1 cellular context compared by ENCODE assay signal in genomic region chr11:125070699-125071254, GRCh38.
TF ChIP-seq lines count a peak whose summit lies in the region.

No MANE protein-coding gene starts in this region.

TF ChIP-seq in K562, 482 proteins besides CTCF, POLR2A, EP300 and RAD21 (continued from another document and continues in another):
- TF ChIP-seq ZFP36 (IDR thresholded peaks at IDR 0.05; ENCODE audit: low read depth, low read length, partially characterized antibody) (peak; percentile 8), RNF2 (IDR thresholded peaks at IDR 0.05) (peak; percentile 84; the same call in 1 of the 2 replicates), SMAD4 (CRISPR knock-in tag; conservative IDR thresholded peaks at IDR 0.05) (peak; percentile 91), RCOR1 (IDR thresholded peaks at IDR 0.05; ENCODE audit: borderline replicate concordance in 1 of 2, low read depth in 2 of 2, low read length in 2 of 2) (peak in 1 of 2 experiments; percentile 24; a peak in 1 of 4 replicates), FIP1L1 (IDR thresholded peaks at IDR 0.05; ENCODE audit: low read depth, low read length, poor library complexity, severe bottlenecking) (no peak), PHF20 (IDR thresholded peaks at IDR 0.05; ENCODE audit: partially characterized antibody) (peak; percentile 57), DACH1 (IDR thresholded peaks at IDR 0.05; ENCODE audit: partially characterized antibody) (peak; percentile 71), MAZ (CRISPR knock-in tag; conservative IDR thresholded peaks at IDR 0.05 in 1 of 2, IDR thresholded peaks at IDR 0.05 in 1 of 2) (peak; percentile 53 to 74; a peak in 3 of 4 replicates), HIVEP1 (CRISPR knock-in tag; IDR thresholded peaks at IDR 0.05) (no peak), RBBP5 (IDR thresholded peaks at IDR 0.05; ENCODE audit: borderline replicate concordance, insufficient read depth, low read length, poor library complexity, severe bottlenecking) (peak; percentile 28), CCNT2 (IDR thresholded peaks at IDR 0.05; ENCODE audit: borderline replicate concordance, extremely low read depth, insufficient read length, low read depth, low read length) (peak; percentile 54), KDM4B (IDR thresholded peaks at IDR 0.05; ENCODE audit: borderline replicate concordance in 2 of 2, low read depth in 1 of 2) (no peak), BCLAF1 (IDR thresholded peaks at IDR 0.05; ENCODE audit: borderline replicate concordance in 1 of 2, control insufficient read depth in 1 of 2, low read depth in 2 of 2, low read length in 1 of 2) (no peak), GATAD2A (IDR thresholded peaks at IDR 0.05) (peak; percentile 40; the same call in 1 of the 2 replicates), NEUROD1 (IDR thresholded peaks at IDR 0.05; ENCODE audit: borderline replicate concordance, low read depth, low read length, partially characterized antibody) (peak; percentile 61), MITF (IDR thresholded peaks at IDR 0.05) (peak; percentile 95), ZNF311 (CRISPR knock-in tag; IDR thresholded peaks at IDR 0.05) (peak; percentile 15; the same call in 1 of the 2 replicates), SMARCA4 (IDR thresholded peaks at IDR 0.05) (peak; percentile 81), SMARCE1 (IDR thresholded peaks at IDR 0.05) (peak; percentile 76), ZNF197 (CRISPR knock-in tag; IDR thresholded peaks at IDR 0.05; ENCODE audit: low read depth) (0 out of 2 replicates have a peak, but pooled peaks have one; percentile 45), TOE1 (IDR thresholded peaks at IDR 0.05; ENCODE audit: borderline replicate concordance) (peak; percentile 88), TOE1 (CRISPR knock-in tag; IDR thresholded peaks at IDR 0.05; ENCODE audit: borderline replicate concordance, low read depth) (no peak), BHLHE40 (IDR thresholded peaks at IDR 0.05; ENCODE audit: low read length) (peak; percentile 78), TRIM28 (IDR thresholded peaks at IDR 0.05) (0 out of 2 replicates have a peak, but pooled peaks have one; percentile 41), NFIC (IDR thresholded peaks at IDR 0.05) (peak; percentile 15; the same call in 1 of the 2 replicates), KLF1 (tag; IDR thresholded peaks at IDR 0.05) (peak; percentile 37; the same call in 1 of the 2 replicates), GABPA (tag; conservative IDR thresholded peaks at IDR 0.05; ENCODE audit: low read depth) (peak; percentile 70), NR2C1 (IDR thresholded peaks at IDR 0.05) (peak; percentile 73), NR2C1 (tag; IDR thresholded peaks at IDR 0.05) (peak; percentile 87), KAT8 (IDR thresholded peaks at IDR 0.05; ENCODE audit: low read depth) (no peak), E4F1 (CRISPR knock-in tag; IDR thresholded peaks at IDR 0.05; ENCODE audit: borderline replicate concordance) (peak; percentile 49; the same call in 1 of the 2 replicates), ZNF239 (CRISPR knock-in tag; IDR thresholded peaks at IDR 0.05) (peak; percentile 12; the same call in 1 of the 2 replicates), ZFX (CRISPR knock-in tag; IDR thresholded peaks at IDR 0.05) (peak; percentile 81), ZNF589 (CRISPR knock-in tag; IDR thresholded peaks at IDR 0.05; ENCODE audit: low read depth) (0 out of 2 replicates have a peak, but pooled peaks have one; percentile 33), HCFC1 (IDR thresholded peaks at IDR 0.05; ENCODE audit: low read depth, low read length) (peak; percentile 20; the same call in 1 of the 2 replicates), ATF1 (CRISPR knock-in tag; IDR thresholded peaks at IDR 0.05) (no peak), ATF1 (tag; IDR thresholded peaks at IDR 0.05) (peak; percentile 46; the same call in 1 of the 2 replicates), MBD2 (IDR thresholded peaks at IDR 0.05; ENCODE audit: borderline replicate concordance, low read depth) (peak; percentile 23; the same call in 1 of the 2 replicates), CBFA2T2 (conservative IDR thresholded peaks at IDR 0.05) (peak; percentile 34; the same call in 1 of the 2 replicates), NCOA4 (IDR thresholded peaks at IDR 0.05; ENCODE audit: partially characterized antibody) (no peak), FOXA1 (IDR thresholded peaks at IDR 0.05; ENCODE audit: borderline replicate concordance) (no peak), PHB (CRISPR knock-in tag; IDR thresholded peaks at IDR 0.05) (no peak), ERF (CRISPR knock-in tag; IDR thresholded peaks at IDR 0.05) (peak; percentile 89), ZKSCAN1 (IDR thresholded peaks at IDR 0.05; ENCODE audit: low read depth, low read length) (0 out of 2 replicates have a peak, but pooled peaks have one; percentile 15), NR4A1 (CRISPR knock-in tag; IDR thresholded peaks at IDR 0.05) (no peak), NR4A1 (tag; IDR thresholded peaks at IDR 0.05) (peak; percentile 46), GATAD2B (IDR thresholded peaks at IDR 0.05; ENCODE audit: borderline replicate concordance) (peak; percentile 79), CXXC5 (CRISPR knock-in tag; IDR thresholded peaks at IDR 0.05) (peak; percentile 71), TEAD1 (CRISPR knock-in tag; IDR thresholded peaks at IDR 0.05) (peak in 1 of 2 experiments; percentile 54; a peak in 1 of 4 replicates), ZKSCAN8 (CRISPR knock-in tag; IDR thresholded peaks at IDR 0.05) (no peak), USF1 (CRISPR knock-in tag; IDR thresholded peaks at IDR 0.05) (0 out of 2 replicates have a peak, but pooled peaks have one; percentile 27)
- TF ChIP-seq, protein P1, sequence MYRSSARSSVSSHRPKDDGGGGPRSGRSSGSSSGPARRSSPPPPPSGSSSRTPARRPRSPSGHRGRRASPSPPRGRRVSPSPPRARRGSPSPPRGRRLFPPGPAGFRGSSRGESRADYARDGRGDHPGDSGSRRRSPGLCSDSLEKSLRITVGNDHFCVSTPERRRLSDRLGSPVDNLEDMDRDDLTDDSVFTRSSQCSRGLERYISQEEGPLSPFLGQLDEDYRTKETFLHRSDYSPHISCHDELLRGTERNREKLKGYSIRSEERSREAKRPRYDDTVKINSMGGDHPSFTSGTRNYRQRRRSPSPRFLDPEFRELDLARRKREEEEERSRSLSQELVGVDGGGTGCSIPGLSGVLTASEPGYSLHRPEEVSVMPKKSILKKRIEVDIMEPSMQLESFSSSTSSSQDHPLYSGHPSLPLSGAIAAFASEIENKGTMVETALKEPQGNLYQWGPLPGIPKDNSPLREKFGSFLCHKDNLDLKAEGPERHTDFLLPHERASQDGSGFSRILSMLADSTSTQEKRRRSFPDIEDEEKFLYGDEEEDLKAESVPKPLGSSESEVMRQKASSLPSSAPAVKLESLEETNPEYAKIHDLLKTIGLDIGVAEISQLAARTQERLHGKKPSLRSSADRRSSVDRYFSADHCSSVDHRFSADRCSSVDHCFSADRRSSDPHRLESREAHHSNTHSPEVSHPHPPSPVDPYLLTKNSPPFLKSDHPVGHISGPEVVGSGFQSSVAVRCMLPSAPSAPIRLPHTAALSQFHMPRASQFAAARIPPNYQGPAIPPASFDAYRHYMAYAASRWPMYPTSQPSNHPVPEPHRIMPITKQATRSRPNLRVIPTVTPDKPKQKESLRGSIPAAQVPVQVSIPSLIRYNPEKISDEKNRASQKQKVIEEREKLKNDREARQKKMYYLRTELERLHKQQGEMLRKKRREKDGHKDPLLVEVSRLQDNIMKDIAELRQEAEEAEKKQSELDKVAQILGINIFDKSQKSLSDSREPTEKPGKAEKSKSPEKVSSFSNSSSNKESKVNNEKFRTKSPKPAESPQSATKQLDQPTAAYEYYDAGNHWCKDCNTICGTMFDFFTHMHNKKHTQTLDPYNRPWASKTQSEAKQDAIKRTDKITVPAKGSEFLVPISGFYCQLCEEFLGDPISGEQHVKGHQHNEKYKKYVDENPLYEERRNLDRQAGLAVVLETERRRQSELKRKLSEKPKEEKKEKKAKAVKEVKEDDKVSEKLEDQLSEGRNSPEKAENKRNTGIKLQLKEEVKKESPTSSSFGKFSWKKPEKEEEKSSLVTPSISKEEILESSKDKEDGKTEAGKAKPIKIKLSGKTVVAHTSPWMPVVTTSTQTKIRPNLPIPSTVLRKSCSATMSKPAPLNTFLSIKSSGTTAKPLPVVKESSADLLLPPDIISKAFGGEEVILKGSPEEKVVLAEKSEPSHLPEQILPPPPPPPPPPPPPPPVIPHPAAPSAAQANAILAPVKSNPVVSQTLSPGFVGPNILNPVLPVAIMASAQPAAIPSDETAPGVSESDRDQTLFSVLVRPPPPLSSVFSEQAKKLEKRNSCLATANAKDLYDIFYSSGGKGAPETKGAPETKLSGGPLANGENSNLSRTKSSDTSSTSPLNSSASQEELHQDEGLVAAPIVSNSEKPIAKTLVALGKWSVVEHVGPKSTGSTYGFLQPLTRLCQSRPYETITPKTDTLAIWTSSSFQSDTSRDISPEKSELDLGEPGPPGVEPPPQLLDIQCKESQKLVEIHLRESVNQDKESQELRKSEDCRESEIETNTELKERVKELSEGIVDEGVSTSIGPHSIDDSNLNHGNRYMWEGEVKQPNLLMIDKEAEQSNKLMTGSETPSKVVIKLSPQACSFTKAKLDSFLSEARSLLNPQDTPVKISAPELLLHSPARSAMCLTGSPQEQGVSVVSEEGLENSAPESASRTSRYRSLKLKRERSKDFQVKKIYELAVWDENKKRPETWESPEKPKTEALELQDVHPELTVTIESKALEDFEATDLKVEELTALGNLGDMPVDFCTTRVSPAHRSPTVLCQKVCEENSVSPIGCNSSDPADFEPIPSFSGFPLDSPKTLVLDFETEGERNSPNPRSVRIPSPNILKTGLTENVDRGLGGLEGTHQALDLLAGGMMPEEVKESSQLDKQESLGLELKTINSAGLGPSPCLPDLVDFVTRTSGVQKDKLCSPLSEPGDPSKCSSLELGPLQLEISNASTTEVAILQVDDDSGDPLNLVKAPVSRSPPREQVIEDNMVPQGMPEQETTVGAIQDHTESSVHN (IDR thresholded peaks at IDR 0.05; ENCODE audit: borderline replicate concordance in 1 of 2, low read depth in 1 of 2): 0 out of 4 replicates have a peak, but pooled peaks of 1 of the 2 experiments have one; percentile 49
- TF ChIP-seq, protein P2, sequence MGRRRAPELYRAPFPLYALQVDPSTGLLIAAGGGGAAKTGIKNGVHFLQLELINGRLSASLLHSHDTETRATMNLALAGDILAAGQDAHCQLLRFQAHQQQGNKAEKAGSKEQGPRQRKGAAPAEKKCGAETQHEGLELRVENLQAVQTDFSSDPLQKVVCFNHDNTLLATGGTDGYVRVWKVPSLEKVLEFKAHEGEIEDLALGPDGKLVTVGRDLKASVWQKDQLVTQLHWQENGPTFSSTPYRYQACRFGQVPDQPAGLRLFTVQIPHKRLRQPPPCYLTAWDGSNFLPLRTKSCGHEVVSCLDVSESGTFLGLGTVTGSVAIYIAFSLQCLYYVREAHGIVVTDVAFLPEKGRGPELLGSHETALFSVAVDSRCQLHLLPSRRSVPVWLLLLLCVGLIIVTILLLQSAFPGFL (CRISPR knock-in tag; IDR thresholded peaks at IDR 0.05): no peak
